14 cellular contexts compared by ENCODE assay signal in genomic region chr2:47559079-47559684, GRCh38. TPM values are rescaled to one million over a fixed set of nuclear protein-coding genes. Genes with fewer than 3 reads are reported as not detected.
DNase-seq lines count a peak whose midpoint lies in the region; ATAC-seq and TF ChIP-seq lines count a peak whose summit lies in the region.
"Had no signal": no experiment of that assay in that cellular context is flagged by ENCODE, and none has a peak within 500 bp of the region (broad histone marks: within the 10 kb centered on the region; RNA-seq: fewer than 3 reads in every experiment).

No MANE protein-coding gene starts in this region.

- no peaks in the 10 kb centered on the region for H3K79me2 ChIP-seq in DND-41 (ENCODE audit: insufficient read depth, low read length)
- H3K79me2 ChIP-seq in HCT116 (ENCODE audit: insufficient read depth, low read length): no peaks in the 10 kb centered on the region

- H3K4me1 ChIP-seq in DND-41 (ENCODE audit: insufficient read depth, low read length) (no peaks in the 10 kb centered on the region), HCT116 (ENCODE audit: control insufficient read depth in 1 of 2, insufficient read depth in 2 of 2, low read length in 2 of 2) (peaks cover 0 to 10% of the 10 kb centered on the region in 2 experiments; a peak in 1 of 4 replicates), right cardiac atrium (ENCODE audit: control insufficient read depth, insufficient read depth, low read length) (peaks cover 7% of the 10 kb centered on the region)
- H3K4me1 ChIP-seq: thyroid gland had no signal

- POLR2A ChIA-PET in HCT116 (lab: Charles Lee): no interaction called here

- peaks cover 5% of the 10 kb centered on the region for H3K9me3 ChIP-seq in DND-41 (ENCODE audit: insufficient read depth, low read length, severe bottlenecking)
- no peaks in the 10 kb centered on the region for H3K9me3 ChIP-seq in HCT116 (ENCODE audit: control insufficient read depth in 1 of 2, insufficient read depth in 1 of 2, low read depth in 1 of 2, low read length in 2 of 2)
- no peaks in the 10 kb centered on the region for H3K9me3 ChIP-seq in right cardiac atrium (ENCODE audit: control insufficient read depth, low read length)
- H3K9me3 ChIP-seq: thyroid gland had no signal

- 45% methylated on average over 5 of the region's 5 CpGs for whole genome bisulfite sequencing in right cardiac atrium

- CTCF ChIA-PET in HCT116 (lab: Charles Lee): no interaction called here

- no peak overlapping the region for H3K27ac ChIP-seq in DND-41 (ENCODE audit: low read length)
- no peak overlapping the region for H3K27ac ChIP-seq in HCT116 (ENCODE audit: low read depth, low read length)
- H3K27ac ChIP-seq in right cardiac atrium (ENCODE audit: low read length): no peak overlapping the region
- H3K27ac ChIP-seq: thyroid gland had no signal

- no peak for TF ChIP-seq POLR2A in HCT116 (IDR thresholded peaks at IDR 0.05; ENCODE audit: borderline replicate concordance, extremely low read depth, insufficient read depth, insufficient read length)

- no TSS peak for BruUV-seq in HCT116 (replicated peaks; lab: Mats Ljungman, UMichigan)

- H3K4me2 ChIP-seq in DND-41 (ENCODE audit: insufficient read depth, low read length) (no peak overlapping the region), HCT116 (ENCODE audit: low read length) (peak overlapping the region; percentile 20; the same call in 1 of the 2 replicates)

- H3K9ac ChIP-seq in DND-41 (ENCODE audit: low read depth, low read length): no peak overlapping the region
- no peak overlapping the region for H3K9ac ChIP-seq in HCT116 (ENCODE audit: low read length)

- no peaks in the 10 kb centered on the region for H3K27me3 ChIP-seq in DND-41 (ENCODE audit: insufficient read depth, low read length, poor library complexity)
- no peaks in the 10 kb centered on the region for H3K27me3 ChIP-seq in HCT116 (ENCODE audit: insufficient read depth, low read length)
- no peaks in the 10 kb centered on the region for H3K27me3 ChIP-seq in right cardiac atrium (ENCODE audit: control insufficient read depth, insufficient read depth)
- H3K27me3 ChIP-seq: thyroid gland had no signal

- no peak for TF ChIP-seq CTCF in DND-41 (IDR thresholded peaks at IDR 0.05; ENCODE audit: borderline replicate concordance, extremely low read depth, low read length, poor library complexity, severe bottlenecking)
- TF ChIP-seq CTCF in HCT116 (IDR thresholded peaks at IDR 0.05 in 2 of 3, conservative IDR thresholded peaks at IDR 0.05 in 1 of 3; ENCODE audit: borderline replicate concordance in 1 of 3, insufficient read depth in 1 of 3, low read depth in 2 of 3, low read length in 2 of 3): no peak

- ATAC-seq in DND-41 (ENCODE audit: insufficient read depth, low read depth) (peak; percentile 56; the same call in 2 of the 3 replicates), HCT116 (peak; percentile 57), SK-N-SH treated with all-trans-retinoic acid at 6 μM for 48 hours (peak; percentile 60), right cardiac atrium (peak; percentile 5 to 65), GM21529 (IDR thresholded peaks at IDR 0.05; ENCODE audit: unreplicated experiment) (no peak)
- ATAC-seq: activated CD8-positive, alpha-beta T cell treated with anti-CD3 and anti-CD28 coated beads, Interleukin-2, amount 10 ng/mL, durations not matched to agents 7 days and 5 days had no signal

- H3K4me3 ChIP-seq in DND-41 (ENCODE audit: low read depth in 1 of 2, low read length in 2 of 2): no peak overlapping the region
- H3K4me3 ChIP-seq in HCT116 (replicated peaks in 1 of 2; ENCODE audit: low read depth in 1 of 2, low read length in 2 of 2): no peak overlapping the region
- no peak overlapping the region for H3K4me3 ChIP-seq in right cardiac atrium (ENCODE audit: low read length)
- H3K4me3 ChIP-seq: thyroid gland had no signal

- RAD21 ChIA-PET in HCT116 (lab: Charles Lee; ENCODE audit: low non-redundant PET in 1 of 2, low total read pairs in 2 of 2, uncharacterized antibody in 2 of 2, unreplicated experiment in 2 of 2): no interaction called here

- H4K20me1 ChIP-seq in DND-41 (ENCODE audit: insufficient read depth, low read length) (no peaks in the 10 kb centered on the region), HCT116 (ENCODE audit: insufficient read depth) (no peaks in the 10 kb centered on the region)

- DNase-seq in DND-41: peak; percentile 17
- DNase-seq in HCT116 (ENCODE audit: low read depth, low spot score): no peak
- DNase-seq in right cardiac atrium: no peak
- no peak for DNase-seq in NK-92 (lab: John Stamatoyannopoulos, UW; ENCODE audit: unreplicated experiment)
- no peak for DNase-seq in anterior cingulate cortex (lab: John Stamatoyannopoulos, UW)
- DNase-seq in SIG-M5 (lab: John Stamatoyannopoulos, UW): no peak
- DNase-seq: activated CD8-positive, alpha-beta T cell treated with anti-CD3 and anti-CD28 coated beads, Interleukin-2, amount 10 ng/mL, durations not matched to agents 7 days and 5 days; kidney; small intestine; thyroid gland had no signal

- intact Hi-C loops in HCT116 (cut with micrococcal nuclease) (no loop called here), right cardiac atrium (cut with DNase I) (no loop called here)

- H2AFZ ChIP-seq in DND-41 (ENCODE audit: low read depth, low read length) (no peak overlapping the region), HCT116 (ENCODE audit: low read depth, low read length, poor library complexity, severe bottlenecking) (no peak overlapping the region)

- no peaks in the 10 kb centered on the region for H3K9me2 ChIP-seq in HCT116 (ENCODE audit: insufficient read depth)

- H3K36me3 ChIP-seq in DND-41 (ENCODE audit: insufficient read depth, low read length) (no peaks in the 10 kb centered on the region), HCT116 (ENCODE audit: control insufficient read depth in 1 of 2, insufficient read depth in 2 of 2, low read length in 2 of 2) (no peaks in the 10 kb centered on the region)
- H3K36me3 ChIP-seq: thyroid gland had no signal

- no peak for TF ChIP-seq RAD21 in HCT116 (IDR thresholded peaks at IDR 0.05; ENCODE audit: low read depth)

TF ChIP-seq in HCT116, 20 proteins besides CTCF, POLR2A, EP300 and RAD21:
- TF ChIP-seq FOSL1 (IDR thresholded peaks at IDR 0.05; ENCODE audit: low read depth) (no peak), YY1 (IDR thresholded peaks at IDR 0.05; ENCODE audit: extremely low read depth, insufficient replicate concordance, low read depth, low read length) (no peak), ELF1 (IDR thresholded peaks at IDR 0.05; ENCODE audit: borderline replicate concordance, low read depth) (no peak), ZBTB33 (IDR thresholded peaks at IDR 0.05; ENCODE audit: extremely low read depth, insufficient replicate concordance, low read length) (no peak), EZH2phosphoT487 (IDR thresholded peaks at IDR 0.05; ENCODE audit: borderline replicate concordance) (no peak), CEBPB (IDR thresholded peaks at IDR 0.05; ENCODE audit: low read depth) (no peak), JUND (IDR thresholded peaks at IDR 0.05) (no peak), CBX3 (IDR thresholded peaks at IDR 0.05; ENCODE audit: low read depth) (no peak)
TF ChIP-seq in HCT116: peak in this region for 0.

TF ChIP-seq in SK-N-SH treated with all-trans-retinoic acid at 6 μM for 48 hours, 23 proteins besides CTCF, POLR2A, EP300 and RAD21 (continues in another document):
- TF ChIP-seq, protein P1, sequence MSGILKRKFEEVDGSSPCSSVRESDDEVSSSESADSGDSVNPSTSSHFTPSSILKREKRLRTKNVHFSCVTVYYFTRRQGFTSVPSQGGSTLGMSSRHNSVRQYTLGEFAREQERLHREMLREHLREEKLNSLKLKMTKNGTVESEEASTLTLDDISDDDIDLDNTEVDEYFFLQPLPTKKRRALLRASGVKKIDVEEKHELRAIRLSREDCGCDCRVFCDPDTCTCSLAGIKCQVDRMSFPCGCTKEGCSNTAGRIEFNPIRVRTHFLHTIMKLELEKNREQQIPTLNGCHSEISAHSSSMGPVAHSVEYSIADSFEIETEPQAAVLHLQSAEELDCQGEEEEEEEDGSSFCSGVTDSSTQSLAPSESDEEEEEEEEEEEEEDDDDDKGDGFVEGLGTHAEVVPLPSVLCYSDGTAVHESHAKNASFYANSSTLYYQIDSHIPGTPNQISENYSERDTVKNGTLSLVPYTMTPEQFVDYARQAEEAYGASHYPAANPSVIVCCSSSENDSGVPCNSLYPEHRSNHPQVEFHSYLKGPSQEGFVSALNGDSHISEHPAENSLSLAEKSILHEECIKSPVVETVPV (CRISPR knock-in tag; IDR thresholded peaks at IDR 0.05): no peak
- TF ChIP-seq, protein P2, sequence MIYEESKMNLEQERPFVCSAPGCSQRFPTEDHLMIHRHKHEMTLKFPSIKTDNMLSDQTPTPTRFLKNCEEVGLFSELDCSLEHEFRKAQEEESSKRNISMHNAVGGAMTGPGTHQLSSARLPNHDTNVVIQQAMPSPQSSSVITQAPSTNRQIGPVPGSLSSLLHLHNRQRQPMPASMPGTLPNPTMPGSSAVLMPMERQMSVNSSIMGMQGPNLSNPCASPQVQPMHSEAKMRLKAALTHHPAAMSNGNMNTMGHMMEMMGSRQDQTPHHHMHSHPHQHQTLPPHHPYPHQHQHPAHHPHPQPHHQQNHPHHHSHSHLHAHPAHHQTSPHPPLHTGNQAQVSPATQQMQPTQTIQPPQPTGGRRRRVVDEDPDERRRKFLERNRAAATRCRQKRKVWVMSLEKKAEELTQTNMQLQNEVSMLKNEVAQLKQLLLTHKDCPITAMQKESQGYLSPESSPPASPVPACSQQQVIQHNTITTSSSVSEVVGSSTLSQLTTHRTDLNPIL (CRISPR knock-in tag; IDR thresholded peaks at IDR 0.05; ENCODE audit: low read depth): no peak
- TF ChIP-seq RARB (CRISPR knock-in tag; IDR thresholded peaks at IDR 0.05): no peak
- no peak for TF ChIP-seq CSDC2 (CRISPR knock-in tag; IDR thresholded peaks at IDR 0.05)
- TF ChIP-seq TCF4 (CRISPR knock-in tag; IDR thresholded peaks at IDR 0.05; ENCODE audit: borderline replicate concordance): no peak
- no peak for TF ChIP-seq TOX (CRISPR knock-in tag; IDR thresholded peaks at IDR 0.05; ENCODE audit: borderline replicate concordance)
- no peak for TF ChIP-seq ZFP30 (CRISPR knock-in tag; IDR thresholded peaks at IDR 0.05)
- TF ChIP-seq ZNF565 (CRISPR knock-in tag; conservative IDR thresholded peaks at IDR 0.05; ENCODE audit: low read depth): no peak
- no peak for TF ChIP-seq OSR1 (CRISPR knock-in tag; IDR thresholded peaks at IDR 0.05)
- no peak for TF ChIP-seq BACH2 (CRISPR knock-in tag; IDR thresholded peaks at IDR 0.05; ENCODE audit: borderline replicate concordance)

RNA-seq across cellular contexts. Expression of gene KCNK12, which starts 11.6 kb away (rescaled TPM):
- total RNA-seq in HCT116 (2021; ENCODE audit: unreplicated experiment): not detected
- not detected in 2 replicates for polyA plus RNA-seq in HCT116 (2012)
- not detected for total RNA-seq in right cardiac atrium
- polyA plus RNA-seq in right cardiac atrium: 0.09 TPM
- total RNA-seq: chondrocyte had no signal
- polyA plus RNA-seq: fibroblast of lung had no signal
